1 cellular context compared by ENCODE assay signal in the genomic region with DNA sequence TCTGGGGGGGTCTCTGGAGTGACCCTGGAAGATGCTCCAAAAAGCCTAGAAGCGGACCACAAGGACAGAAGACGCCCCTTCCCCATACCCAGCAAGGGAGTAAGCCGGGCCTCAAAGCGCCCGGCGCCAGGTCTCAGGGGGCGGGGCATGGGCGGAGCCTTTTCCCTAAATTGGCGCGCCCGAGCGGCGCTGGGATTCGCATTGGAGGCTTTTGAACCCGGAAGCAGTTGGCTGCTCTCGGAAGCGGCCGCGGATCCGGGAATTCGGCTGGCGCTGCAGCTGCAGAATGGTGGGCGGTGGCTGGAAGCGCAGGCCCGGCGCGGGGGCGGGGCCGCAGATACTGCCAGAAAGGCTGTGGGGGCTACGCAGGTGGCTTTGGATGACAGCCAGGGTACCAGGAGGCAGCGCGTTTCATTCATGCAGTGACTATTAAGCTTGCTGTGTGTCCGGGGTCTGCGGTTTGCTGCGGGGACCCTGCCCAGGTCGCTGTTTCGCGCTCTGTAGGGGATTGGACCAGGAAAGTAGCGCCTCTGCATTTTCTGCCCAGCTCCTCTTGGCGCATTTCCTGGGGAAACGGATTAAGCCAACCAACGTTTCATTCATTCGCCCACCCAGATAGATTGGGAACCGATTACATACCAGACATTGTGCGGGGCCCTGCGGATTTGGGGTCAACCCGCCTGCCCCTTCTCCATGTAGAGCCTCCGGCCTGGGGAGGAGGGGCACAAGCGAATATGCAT.
TF ChIP-seq lines count a peak whose summit lies in the region.

No MANE protein-coding gene starts in this region.

TF ChIP-seq in K562, 482 proteins besides CTCF, POLR2A, EP300 and RAD21 (continued from another document and continues in another):
- TF ChIP-seq, protein P1, sequence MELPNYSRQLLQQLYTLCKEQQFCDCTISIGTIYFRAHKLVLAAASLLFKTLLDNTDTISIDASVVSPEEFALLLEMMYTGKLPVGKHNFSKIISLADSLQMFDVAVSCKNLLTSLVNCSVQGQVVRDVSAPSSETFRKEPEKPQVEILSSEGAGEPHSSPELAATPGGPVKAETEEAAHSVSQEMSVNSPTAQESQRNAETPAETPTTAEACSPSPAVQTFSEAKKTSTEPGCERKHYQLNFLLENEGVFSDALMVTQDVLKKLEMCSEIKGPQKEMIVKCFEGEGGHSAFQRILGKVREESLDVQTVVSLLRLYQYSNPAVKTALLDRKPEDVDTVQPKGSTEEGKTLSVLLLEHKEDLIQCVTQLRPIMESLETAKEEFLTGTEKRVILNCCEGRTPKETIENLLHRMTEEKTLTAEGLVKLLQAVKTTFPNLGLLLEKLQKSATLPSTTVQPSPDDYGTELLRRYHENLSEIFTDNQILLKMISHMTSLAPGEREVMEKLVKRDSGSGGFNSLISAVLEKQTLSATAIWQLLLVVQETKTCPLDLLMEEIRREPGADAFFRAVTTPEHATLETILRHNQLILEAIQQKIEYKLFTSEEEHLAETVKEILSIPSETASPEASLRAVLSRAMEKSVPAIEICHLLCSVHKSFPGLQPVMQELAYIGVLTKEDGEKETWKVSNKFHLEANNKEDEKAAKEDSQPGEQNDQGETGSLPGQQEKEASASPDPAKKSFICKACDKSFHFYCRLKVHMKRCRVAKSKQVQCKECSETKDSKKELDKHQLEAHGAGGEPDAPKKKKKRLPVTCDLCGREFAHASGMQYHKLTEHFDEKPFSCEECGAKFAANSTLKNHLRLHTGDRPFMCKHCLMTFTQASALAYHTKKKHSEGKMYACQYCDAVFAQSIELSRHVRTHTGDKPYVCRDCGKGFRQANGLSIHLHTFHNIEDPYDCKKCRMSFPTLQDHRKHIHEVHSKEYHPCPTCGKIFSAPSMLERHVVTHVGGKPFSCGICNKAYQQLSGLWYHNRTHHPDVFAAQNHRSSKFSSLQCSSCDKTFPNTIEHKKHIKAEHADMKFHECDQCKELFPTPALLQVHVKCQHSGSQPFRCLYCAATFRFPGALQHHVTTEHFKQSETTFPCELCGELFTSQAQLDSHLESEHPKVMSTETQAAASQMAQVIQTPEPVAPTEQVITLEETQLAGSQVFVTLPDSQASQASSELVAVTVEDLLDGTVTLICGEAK (IDR thresholded peaks at IDR 0.05), result peak; percentile 91
- TF ChIP-seq, protein P1 (CRISPR knock-in tag; IDR thresholded peaks at IDR 0.05), result no peak
- TF ChIP-seq TAF1 (IDR thresholded peaks at IDR 0.05; ENCODE audit: control insufficient read depth, extremely low read depth, insufficient read depth, low read length, severe bottlenecking) (peak; percentile 26), EGR1 (conservative IDR thresholded peaks at IDR 0.05) (peak; percentile 81), CXXC5 (CRISPR knock-in tag; IDR thresholded peaks at IDR 0.05) (peak; percentile 51; the same call in 1 of the 2 replicates), CREB1 (IDR thresholded peaks at IDR 0.05) (no peak), CREB1 (CRISPR knock-in tag; IDR thresholded peaks at IDR 0.05) (no peak), SMARCB1 (IDR thresholded peaks at IDR 0.05; ENCODE audit: insufficient read length, low read depth) (no peak), L3MBTL2 (IDR thresholded peaks at IDR 0.05) (0 out of 2 replicates have a peak, but pooled peaks have one; percentile 19), ZSCAN29 (IDR thresholded peaks at IDR 0.05) (0 out of 2 replicates have a peak, but pooled peaks have one; percentile 32), C11orf30 (IDR thresholded peaks at IDR 0.05; ENCODE audit: low read depth) (0 out of 2 replicates have a peak, but pooled peaks have one; percentile 25), SREBF2 (CRISPR knock-in tag; IDR thresholded peaks at IDR 0.05) (no peak), SMAD4 (CRISPR knock-in tag; conservative IDR thresholded peaks at IDR 0.05) (0 out of 2 replicates have a peak, but pooled peaks have one; percentile 23), PURB (CRISPR knock-in tag; IDR thresholded peaks at IDR 0.05; ENCODE audit: low read depth) (no peak), CHD2 (IDR thresholded peaks at IDR 0.05; ENCODE audit: low read depth, low read length) (peak; percentile 21; the same call in 1 of the 2 replicates), NR2C2 (CRISPR knock-in tag; IDR thresholded peaks at IDR 0.05) (peak; percentile 95), NR2C2 (tag; IDR thresholded peaks at IDR 0.05) (peak; percentile 98), POLR2AphosphoS5 (IDR thresholded peaks at IDR 0.05; ENCODE audit: control insufficient read depth, insufficient read depth, low read depth, low read length) (peak; percentile 22; the same call in 1 of the 2 replicates), PHF8 (IDR thresholded peaks at IDR 0.05; ENCODE audit: borderline replicate concordance, low read length) (peak; percentile 35; the same call in 1 of the 2 replicates), ZNF57 (CRISPR knock-in tag; IDR thresholded peaks at IDR 0.05) (no peak), HNRNPLL (IDR thresholded peaks at IDR 0.05; ENCODE audit: low read depth, low read length, poor library complexity, severe bottlenecking) (peak; percentile 49), NFIC (IDR thresholded peaks at IDR 0.05) (peak; percentile 61), TAF7 (tag; IDR thresholded peaks at IDR 0.05) (0 out of 2 replicates have a peak, but pooled peaks have one; percentile 27), GABPB1 (CRISPR knock-in tag; IDR thresholded peaks at IDR 0.05) (peak; percentile 89), SUPT5H (IDR thresholded peaks at IDR 0.05) (peak; percentile 53; the same call in 1 of the 2 replicates), NR2C1 (IDR thresholded peaks at IDR 0.05) (peak; percentile 97), NR2C1 (tag; IDR thresholded peaks at IDR 0.05) (peak; percentile 97), NRF1 (conservative IDR thresholded peaks at IDR 0.05 in 1 of 2, IDR thresholded peaks at IDR 0.05 in 1 of 2) (peak; percentile 74 to 80), PHF20 (IDR thresholded peaks at IDR 0.05; ENCODE audit: partially characterized antibody) (peak; percentile 44), ELF1 (tag; IDR thresholded peaks at IDR 0.05) (peak; percentile 81), HEY1 (CRISPR knock-in tag; IDR thresholded peaks at IDR 0.05; ENCODE audit: borderline replicate concordance) (no peak), RBFOX2 (IDR thresholded peaks at IDR 0.05; ENCODE audit: low read depth, low read length) (peak; percentile 73), CBFA2T3 (IDR thresholded peaks at IDR 0.05) (no peak), GABPA (tag; conservative IDR thresholded peaks at IDR 0.05; ENCODE audit: low read depth) (peak; percentile 95), HCFC1 (IDR thresholded peaks at IDR 0.05; ENCODE audit: low read depth, low read length) (peak; percentile 57), ZFX (CRISPR knock-in tag; IDR thresholded peaks at IDR 0.05) (0 out of 2 replicates have a peak, but pooled peaks have one; percentile 28), SRF (CRISPR knock-in tag; IDR thresholded peaks at IDR 0.05) (peak in 1 of 2 experiments; percentile 91; a peak in 2 of 4 replicates), KLF13 (tag; IDR thresholded peaks at IDR 0.05; ENCODE audit: borderline replicate concordance, low read depth) (peak; percentile 70; the same call in 1 of the 2 replicates), ZFP36 (IDR thresholded peaks at IDR 0.05; ENCODE audit: low read depth, low read length, partially characterized antibody) (peak; percentile 23), RBBP5 (IDR thresholded peaks at IDR 0.05; ENCODE audit: borderline replicate concordance, insufficient read depth, low read length, poor library complexity, severe bottlenecking) (no peak)
- TF ChIP-seq, protein P2, sequence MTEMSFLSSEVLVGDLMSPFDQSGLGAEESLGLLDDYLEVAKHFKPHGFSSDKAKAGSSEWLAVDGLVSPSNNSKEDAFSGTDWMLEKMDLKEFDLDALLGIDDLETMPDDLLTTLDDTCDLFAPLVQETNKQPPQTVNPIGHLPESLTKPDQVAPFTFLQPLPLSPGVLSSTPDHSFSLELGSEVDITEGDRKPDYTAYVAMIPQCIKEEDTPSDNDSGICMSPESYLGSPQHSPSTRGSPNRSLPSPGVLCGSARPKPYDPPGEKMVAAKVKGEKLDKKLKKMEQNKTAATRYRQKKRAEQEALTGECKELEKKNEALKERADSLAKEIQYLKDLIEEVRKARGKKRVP (CRISPR knock-in tag; IDR thresholded peaks at IDR 0.05), result no peak
- TF ChIP-seq, protein P3, sequence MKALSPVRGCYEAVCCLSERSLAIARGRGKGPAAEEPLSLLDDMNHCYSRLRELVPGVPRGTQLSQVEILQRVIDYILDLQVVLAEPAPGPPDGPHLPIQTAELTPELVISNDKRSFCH (CRISPR knock-in tag; IDR thresholded peaks at IDR 0.05), result no peak
- TF ChIP-seq, protein P3 (tag; IDR thresholded peaks at IDR 0.05), result no peak
- TF ChIP-seq, protein P4, sequence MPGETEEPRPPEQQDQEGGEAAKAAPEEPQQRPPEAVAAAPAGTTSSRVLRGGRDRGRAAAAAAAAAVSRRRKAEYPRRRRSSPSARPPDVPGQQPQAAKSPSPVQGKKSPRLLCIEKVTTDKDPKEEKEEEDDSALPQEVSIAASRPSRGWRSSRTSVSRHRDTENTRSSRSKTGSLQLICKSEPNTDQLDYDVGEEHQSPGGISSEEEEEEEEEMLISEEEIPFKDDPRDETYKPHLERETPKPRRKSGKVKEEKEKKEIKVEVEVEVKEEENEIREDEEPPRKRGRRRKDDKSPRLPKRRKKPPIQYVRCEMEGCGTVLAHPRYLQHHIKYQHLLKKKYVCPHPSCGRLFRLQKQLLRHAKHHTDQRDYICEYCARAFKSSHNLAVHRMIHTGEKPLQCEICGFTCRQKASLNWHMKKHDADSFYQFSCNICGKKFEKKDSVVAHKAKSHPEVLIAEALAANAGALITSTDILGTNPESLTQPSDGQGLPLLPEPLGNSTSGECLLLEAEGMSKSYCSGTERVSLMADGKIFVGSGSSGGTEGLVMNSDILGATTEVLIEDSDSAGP (CRISPR knock-in tag; IDR thresholded peaks at IDR 0.05), result no peak
- TF ChIP-seq, protein P5, sequence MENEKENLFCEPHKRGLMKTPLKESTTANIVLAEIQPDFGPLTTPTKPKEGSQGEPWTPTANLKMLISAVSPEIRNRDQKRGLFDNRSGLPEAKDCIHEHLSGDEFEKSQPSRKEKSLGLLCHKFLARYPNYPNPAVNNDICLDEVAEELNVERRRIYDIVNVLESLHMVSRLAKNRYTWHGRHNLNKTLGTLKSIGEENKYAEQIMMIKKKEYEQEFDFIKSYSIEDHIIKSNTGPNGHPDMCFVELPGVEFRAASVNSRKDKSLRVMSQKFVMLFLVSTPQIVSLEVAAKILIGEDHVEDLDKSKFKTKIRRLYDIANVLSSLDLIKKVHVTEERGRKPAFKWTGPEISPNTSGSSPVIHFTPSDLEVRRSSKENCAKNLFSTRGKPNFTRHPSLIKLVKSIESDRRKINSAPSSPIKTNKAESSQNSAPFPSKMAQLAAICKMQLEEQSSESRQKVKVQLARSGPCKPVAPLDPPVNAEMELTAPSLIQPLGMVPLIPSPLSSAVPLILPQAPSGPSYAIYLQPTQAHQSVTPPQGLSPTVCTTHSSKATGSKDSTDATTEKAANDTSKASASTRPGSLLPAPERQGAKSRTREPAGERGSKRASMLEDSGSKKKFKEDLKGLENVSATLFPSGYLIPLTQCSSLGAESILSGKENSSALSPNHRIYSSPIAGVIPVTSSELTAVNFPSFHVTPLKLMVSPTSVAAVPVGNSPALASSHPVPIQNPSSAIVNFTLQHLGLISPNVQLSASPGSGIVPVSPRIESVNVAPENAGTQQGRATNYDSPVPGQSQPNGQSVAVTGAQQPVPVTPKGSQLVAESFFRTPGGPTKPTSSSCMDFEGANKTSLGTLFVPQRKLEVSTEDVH (IDR thresholded peaks at IDR 0.05; ENCODE audit: low read depth, partially characterized antibody), result peak; percentile 90
- TF ChIP-seq, protein P6, sequence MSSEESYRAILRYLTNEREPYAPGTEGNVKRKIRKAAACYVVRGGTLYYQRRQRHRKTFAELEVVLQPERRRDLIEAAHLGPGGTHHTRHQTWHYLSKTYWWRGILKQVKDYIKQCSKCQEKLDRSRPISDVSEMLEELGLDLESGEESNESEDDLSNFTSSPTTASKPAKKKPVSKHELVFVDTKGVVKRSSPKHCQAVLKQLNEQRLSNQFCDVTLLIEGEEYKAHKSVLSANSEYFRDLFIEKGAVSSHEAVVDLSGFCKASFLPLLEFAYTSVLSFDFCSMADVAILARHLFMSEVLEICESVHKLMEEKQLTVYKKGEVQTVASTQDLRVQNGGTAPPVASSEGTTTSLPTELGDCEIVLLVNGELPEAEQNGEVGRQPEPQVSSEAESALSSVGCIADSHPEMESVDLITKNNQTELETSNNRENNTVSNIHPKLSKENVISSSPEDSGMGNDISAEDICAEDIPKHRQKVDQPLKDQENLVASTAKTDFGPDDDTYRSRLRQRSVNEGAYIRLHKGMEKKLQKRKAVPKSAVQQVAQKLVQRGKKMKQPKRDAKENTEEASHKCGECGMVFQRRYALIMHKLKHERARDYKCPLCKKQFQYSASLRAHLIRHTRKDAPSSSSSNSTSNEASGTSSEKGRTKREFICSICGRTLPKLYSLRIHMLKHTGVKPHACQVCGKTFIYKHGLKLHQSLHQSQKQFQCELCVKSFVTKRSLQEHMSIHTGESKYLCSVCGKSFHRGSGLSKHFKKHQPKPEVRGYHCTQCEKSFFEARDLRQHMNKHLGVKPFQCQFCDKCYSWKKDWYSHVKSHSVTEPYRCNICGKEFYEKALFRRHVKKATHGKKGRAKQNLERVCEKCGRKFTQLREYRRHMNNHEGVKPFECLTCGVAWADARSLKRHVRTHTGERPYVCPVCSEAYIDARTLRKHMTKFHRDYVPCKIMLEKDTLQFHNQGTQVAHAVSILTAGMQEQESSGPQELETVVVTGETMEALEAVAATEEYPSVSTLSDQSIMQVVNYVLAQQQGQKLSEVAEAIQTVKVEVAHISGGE (CRISPR knock-in tag; IDR thresholded peaks at IDR 0.05), result peak in 1 of 3 experiments; percentile 67; a peak in 2 of 6 replicates
